In the genomic region with DNA sequence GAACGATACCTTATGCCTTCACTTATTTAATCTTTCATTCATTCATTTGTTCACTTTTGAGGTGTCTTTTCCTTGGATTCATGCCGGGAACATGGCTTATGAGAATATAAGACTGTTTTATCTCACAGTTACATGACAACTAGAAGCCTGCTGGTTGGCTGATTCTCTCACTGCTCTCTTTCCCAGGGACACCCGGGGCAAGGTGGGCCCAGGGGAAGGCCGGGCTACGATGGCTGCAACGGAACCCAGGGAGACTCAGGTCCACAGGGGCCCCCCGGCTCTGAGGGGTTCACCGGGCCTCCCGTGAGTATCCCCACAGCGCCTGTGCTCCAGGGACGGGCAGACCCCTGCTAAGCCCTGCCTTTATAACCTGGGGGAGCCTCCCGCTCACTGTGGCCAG, we compare ENCODE assay signal across 24 cellular contexts.
"Had no signal": no experiment of that assay in that cellular context is flagged by ENCODE, and none has a peak within 500 bp of the region (broad histone marks: within the 10 kb centered on the region; RNA-seq: fewer than 3 reads in every experiment).

No MANE protein-coding gene starts in this region.

- H3K36me3 ChIP-seq: MG63 had no signal

- H3K9me3 ChIP-seq: adrenal gland, body of pancreas, MG63 had no signal

- H3K9me3 Mint-ChIP-seq: activated CD4-positive, alpha-beta memory T cell treated with anti-CD3 and anti-CD28 coated beads for 36 hours; activated CD4-positive, alpha-beta T cell treated with anti-CD3 and anti-CD28 coated beads, Interleukin-2, amount 10 ng/mL, durations not matched to agents 24 days and 14 days; activated naive CD4-positive, alpha-beta T cell treated with anti-CD3 and anti-CD28 coated beads for 36 hours; activated naive CD8-positive, alpha-beta T cell treated with anti-CD3 and anti-CD28 coated beads, Interleukin-2, amount 10 ng/mL, durations not matched to agents 7 days and 5 days; activated T-cell treated with anti-CD3 and anti-CD28 coated beads, Interleukin-2, amount 50 U/mL, for 4 hours; T-helper 1 cell treated with Interleukin-12 subunit alpha and Interleukin-12 subunit beta and Interleukin-4 antibody, amounts not matched to agents 30 μg/mL and 1 μg/mL, for 36 hours; WTC11 had no signal

- H3K27ac Mint-ChIP-seq: activated CD4-positive, alpha-beta memory T cell treated with anti-CD3 and anti-CD28 coated beads for 36 hours; activated CD4-positive, alpha-beta T cell treated with anti-CD3 and anti-CD28 coated beads, Interleukin-2, amount 10 ng/mL, durations not matched to agents 24 days and 14 days; activated naive CD4-positive, alpha-beta T cell treated with anti-CD3 and anti-CD28 coated beads for 36 hours; activated naive CD8-positive, alpha-beta T cell treated with anti-CD3 and anti-CD28 coated beads, Interleukin-2, amount 10 ng/mL, durations not matched to agents 7 days and 5 days; T-helper 1 cell treated with Interleukin-12 subunit alpha and Interleukin-12 subunit beta and Interleukin-4 antibody, amounts not matched to agents 30 μg/mL and 1 μg/mL, for 36 hours; WTC11 had no signal

- H3K4me1 ChIP-seq: body of pancreas had no signal

- H2AFZ ChIP-seq: PC-9 had no signal

- H3K27ac ChIP-seq: adrenal gland, body of pancreas, PC-9 had no signal

- DNase-seq: activated CD4-positive, alpha-beta memory T cell treated with anti-CD3 and anti-CD28 coated beads for 36 hours; activated CD4-positive, alpha-beta T cell treated with anti-CD3 and anti-CD28 coated beads for 1 hour; activated CD4-positive, alpha-beta T cell treated with anti-CD3 and anti-CD28 coated beads, Interleukin-2, amount 10 ng/mL, durations not matched to agents 24 days and 14 days; activated CD8-positive, alpha-beta memory T cell treated with anti-CD3 and anti-CD28 coated beads for 24 hours; activated gamma-delta T cell; activated naive CD4-positive, alpha-beta T cell treated with anti-CD3 and anti-CD28 coated beads for 36 hours; activated naive CD8-positive, alpha-beta T cell treated with anti-CD3 and anti-CD28 coated beads, Interleukin-2, amount 10 ng/mL, durations not matched to agents 7 days and 5 days; activated T-cell treated with anti-CD3 and anti-CD28 coated beads, Interleukin-2, amount 50 U/mL, for 4 hours; anterior cingulate cortex; body of pancreas; MG63; NCI-H1105; NCI-H1436; NCI-H1694 treated with DMSO at 0.1 percent for 48 hours; NCI-H2081; NCI-H510A treated with DMSO at 0.1 percent for 48 hours; NCI-H69; SHP77 treated with DMSO at 0.1 percent for 48 hours; T-helper 9 cell had no signal

- H3K4me1 Mint-ChIP-seq: activated CD4-positive, alpha-beta T cell treated with anti-CD3 and anti-CD28 coated beads, Interleukin-2, amount 10 ng/mL, durations not matched to agents 24 days and 14 days; activated naive CD8-positive, alpha-beta T cell treated with anti-CD3 and anti-CD28 coated beads, Interleukin-2, amount 10 ng/mL, durations not matched to agents 7 days and 5 days; WTC11 had no signal

- H3K4me3 Mint-ChIP-seq: activated CD4-positive, alpha-beta memory T cell treated with anti-CD3 and anti-CD28 coated beads for 36 hours; activated CD4-positive, alpha-beta T cell treated with anti-CD3 and anti-CD28 coated beads, Interleukin-2, amount 10 ng/mL, durations not matched to agents 24 days and 14 days; activated naive CD4-positive, alpha-beta T cell treated with anti-CD3 and anti-CD28 coated beads for 36 hours; activated naive CD8-positive, alpha-beta T cell treated with anti-CD3 and anti-CD28 coated beads, Interleukin-2, amount 10 ng/mL, durations not matched to agents 7 days and 5 days; activated T-cell treated with anti-CD3 and anti-CD28 coated beads, Interleukin-2, amount 50 U/mL, for 4 hours; T-helper 1 cell treated with Interleukin-12 subunit alpha and Interleukin-12 subunit beta and Interleukin-4 antibody, amounts not matched to agents 30 μg/mL and 1 μg/mL, for 36 hours; WTC11 had no signal

- H3K36me3 Mint-ChIP-seq: activated CD4-positive, alpha-beta memory T cell treated with anti-CD3 and anti-CD28 coated beads for 36 hours; activated naive CD8-positive, alpha-beta T cell treated with anti-CD3 and anti-CD28 coated beads, Interleukin-2, amount 10 ng/mL, durations not matched to agents 7 days and 5 days had no signal

- H3K4me2 ChIP-seq: PC-9 had no signal

- FAIRE-seq: bronchial epithelial cell had no signal

- ATAC-seq: activated T-cell treated with anti-CD3 and anti-CD28 coated beads, Interleukin-2, amount 50 U/mL, for 4 hours; body of pancreas; WTC11 had no signal

- H3K27me3 ChIP-seq: adrenal gland, body of pancreas, MG63 had no signal

- H3K4me3 ChIP-seq: adrenal gland, body of pancreas, MG63, PC-9 had no signal
